12 cellular contexts compared by ENCODE assay signal in genomic region chr9:109856785-109857184, GRCh38.
DNase-seq lines count a peak whose midpoint lies in the region; TF ChIP-seq lines count a peak whose summit lies in the region.
"Had no signal": no experiment of that assay in that cellular context is flagged by ENCODE, and none has a peak within 500 bp of the region (broad histone marks: within the 10 kb centered on the region; RNA-seq: fewer than 3 reads in every experiment).

No MANE protein-coding gene starts in this region.

- H2BK12ac ChIP-seq in neuronal stem cell (ENCODE audit: low read length) = no peak overlapping the region

- H3K4me2 ChIP-seq in neuronal stem cell (ENCODE audit: insufficient read depth, low read length, poor library complexity, severe bottlenecking) (no peak overlapping the region), MM.1S (ENCODE audit: low read depth, low read length) (no peak overlapping the region)

- no peak overlapping the region for H4K8ac ChIP-seq in neuronal stem cell (ENCODE audit: low read depth, low read length)

- CTCF ChIA-PET in GM10248 (lab: Yijun Ruan, JAX) = no interaction called here

- H3K79me1 ChIP-seq in neuronal stem cell (ENCODE audit: low read depth, low read length) = no peaks in the 10 kb centered on the region

- intact Hi-C loops in ascending aorta (cut with DNase I) = no loop called here
- intact Hi-C loops in left ventricle myocardium inferior (cut with micrococcal nuclease) = no loop called here

- H2BK120ac ChIP-seq in neuronal stem cell (ENCODE audit: low read depth, low read length) = no peak overlapping the region

- H4K20me1 ChIP-seq in MM.1S (ENCODE audit: insufficient read depth, low read length) = no peaks in the 10 kb centered on the region

- no peaks in the 10 kb centered on the region for H3K79me2 ChIP-seq in MM.1S (ENCODE audit: low read length)

- no CpG with 5 or more reads among the region's 6 CpGs for WGBS in neuronal stem cell (ENCODE audit: extremely low coverage in 2 of 2, insufficient read length in 2 of 2, insufficient replicate concordance in 1 of 2), 2 donors

- no peak overlapping the region for H3K9ac ChIP-seq in neuronal stem cell (ENCODE audit: low read depth, low read length, poor library complexity)
- no peak overlapping the region for H3K9ac ChIP-seq in MM.1S (ENCODE audit: low read length)

- H3K27me3 ChIP-seq in ascending aorta (no peaks in the 10 kb centered on the region), left ventricle myocardium inferior (ENCODE audit: low read depth) (no peaks in the 10 kb centered on the region), neuronal stem cell (ENCODE audit: control insufficient read depth in 3 of 3, insufficient read depth in 3 of 3, low read depth in 1 of 3, low read length in 3 of 3) (no peaks in the 10 kb centered on the region), MM.1S (replicated peaks; ENCODE audit: insufficient read depth, low read length) (no peaks in the 10 kb centered on the region)

- H3K18ac ChIP-seq in neuronal stem cell (ENCODE audit: low read length) = peak overlapping the region; percentile 62

- no peak overlapping the region for H2BK5ac ChIP-seq in neuronal stem cell (ENCODE audit: low read length)

- H3K9me3 ChIP-seq in ascending aorta (no peaks in the 10 kb centered on the region), left ventricle myocardium inferior (replicated peaks) (peaks cover 6% of the 10 kb centered on the region), neuronal stem cell (replicated peaks in 1 of 2; ENCODE audit: control insufficient read depth in 2 of 2, insufficient read depth in 1 of 2, low read depth in 1 of 2, low read length in 2 of 2) (no peaks in the 10 kb centered on the region), MM.1S (replicated peaks; ENCODE audit: insufficient read depth, low read length) (no peaks in the 10 kb centered on the region)

- H2AFZ ChIP-seq in neuronal stem cell (ENCODE audit: low read length) (peak overlapping the region; percentile 87), MM.1S (ENCODE audit: low read length) (no peak overlapping the region)

- no peak overlapping the region for H2BK15ac ChIP-seq in neuronal stem cell (ENCODE audit: low read length)

- DNase-seq in CMK (ENCODE audit: low read depth) (peak; percentile 17), ascending aorta (ENCODE audit: low spot score in 2 of 2) (peak in 1 of 2 donors; percentile 70), left ventricle myocardium inferior (peak; percentile 84), neuronal stem cell (ENCODE audit: low spot score) (no peak), MM.1S (no peak), NCI-H1105 (lab: John Stamatoyannopoulos, UW) (no peak), GM10248 (ENCODE audit: extremely low spot score) (no peak), NCI-H748 treated with DMSO at 0.1 percent for 48 hours (lab: John Stamatoyannopoulos, UW) (no peak)
- DNase-seq: activated naive CD4-positive, alpha-beta T cell treated with anti-CD3 and anti-CD28 coated beads, Interleukin-2, amount 50 U/mL, for 16 hours; NCI-H2171; stimulated activated CD8-positive, alpha-beta memory T cell treated with anti-CD3 and anti-CD28 coated beads, Interleukin-4, amount 100 ng/mL, for 48 hours had no signal

- peak overlapping the region; percentile 49 to 55 for H3K27ac ChIP-seq in ascending aorta
- H3K27ac ChIP-seq in left ventricle myocardium inferior (replicated peaks) = peak overlapping the region; percentile 88
- no peak overlapping the region for H3K27ac ChIP-seq in neuronal stem cell (replicated peaks; ENCODE audit: low read length)
- H3K27ac ChIP-seq in MM.1S (ENCODE audit: low read length) = no peak overlapping the region
- H3K27ac ChIP-seq: skin epidermis had no signal

- H3K14ac ChIP-seq in neuronal stem cell (ENCODE audit: low read length) = peak overlapping the region; percentile 9

- H3K4me1 ChIP-seq in ascending aorta = peaks cover 0 to 13% of the 10 kb centered on the region in 2 donors
- peaks cover 80% of the 10 kb centered on the region for H3K4me1 ChIP-seq in left ventricle myocardium inferior
- H3K4me1 ChIP-seq in neuronal stem cell (ENCODE audit: control insufficient read depth in 2 of 2, insufficient read depth in 1 of 2, low read depth in 1 of 2, low read length in 2 of 2) = peaks cover 3 to 7% of the 10 kb centered on the region in 2 donors
- H3K4me1 ChIP-seq in MM.1S (ENCODE audit: low read length) = no peaks in the 10 kb centered on the region

- H2AK5ac ChIP-seq in neuronal stem cell (ENCODE audit: low read depth, low read length) = no peak overlapping the region

- H3K9me2 ChIP-seq in MM.1S (replicated peaks; ENCODE audit: insufficient read depth, low read length) = no peaks in the 10 kb centered on the region

- H3K4me3 ChIP-seq in ascending aorta (no peak overlapping the region), left ventricle myocardium inferior (no peak overlapping the region), neuronal stem cell (ENCODE audit: low read length in 2 of 2) (no peak overlapping the region), MM.1S (ENCODE audit: low read length) (no peak overlapping the region)
- H3K4me3 ChIP-seq: skin epidermis had no signal

- H4K91ac ChIP-seq in neuronal stem cell (ENCODE audit: low read depth, low read length, poor library complexity) = no peak overlapping the region

- H3K23ac ChIP-seq in neuronal stem cell (ENCODE audit: low read depth, low read length, poor library complexity) = no peak overlapping the region

- no peak overlapping the region for H3K4ac ChIP-seq in neuronal stem cell (ENCODE audit: low read length)

- H3K36me3 ChIP-seq in ascending aorta (no peaks in the 10 kb centered on the region), left ventricle myocardium inferior (no peaks in the 10 kb centered on the region), neuronal stem cell (replicated peaks in 1 of 2; ENCODE audit: control insufficient read depth in 2 of 2, insufficient read depth in 2 of 2, low read length in 2 of 2) (no peaks in the 10 kb centered on the region), MM.1S (replicated peaks; ENCODE audit: insufficient read depth, low read length) (no peaks in the 10 kb centered on the region)

- POLR2A ChIA-PET in GM10248 (lab: Yijun Ruan, JAX) = no interaction called here

- TF ChIP-seq CTCF in ascending aorta (IDR thresholded peaks at IDR 0.05) = no peak
- TF ChIP-seq CTCF in left ventricle myocardium inferior (IDR thresholded peaks at IDR 0.05; ENCODE audit: borderline replicate concordance) = no peak
- TF ChIP-seq CTCF in MM.1S (IDR thresholded peaks at IDR 0.05; ENCODE audit: low read length) = no peak
- no peak for TF ChIP-seq CTCF in GM10248 (IDR thresholded peaks at IDR 0.05; ENCODE audit: control extremely low read depth, extremely low read depth, low read depth, missing control alignments)

- no peaks in the 10 kb centered on the region for H3F3A ChIP-seq in MM.1S (ENCODE audit: insufficient read depth, low read length)

Comparison
In these comparisons a context has a peak if more than half of its experiments do, and no peak if none do; other contexts are left out.
1. DNase-seq: peak in CMK (single experiment) and left ventricle myocardium inferior (single experiment); none in neuronal stem cell (single experiment), MM.1S (single experiment), NCI-H1105 (single experiment), GM10248 (single experiment) and NCI-H748 treated with DMSO at 0.1 percent for 48 hours (single experiment).
2. H3K27ac ChIP-seq: peak in ascending aorta (2 of 2) and left ventricle myocardium inferior (single experiment); none in neuronal stem cell (single experiment) and MM.1S (single experiment).